13 cellular contexts compared by ENCODE assay signal in the genomic region with DNA sequence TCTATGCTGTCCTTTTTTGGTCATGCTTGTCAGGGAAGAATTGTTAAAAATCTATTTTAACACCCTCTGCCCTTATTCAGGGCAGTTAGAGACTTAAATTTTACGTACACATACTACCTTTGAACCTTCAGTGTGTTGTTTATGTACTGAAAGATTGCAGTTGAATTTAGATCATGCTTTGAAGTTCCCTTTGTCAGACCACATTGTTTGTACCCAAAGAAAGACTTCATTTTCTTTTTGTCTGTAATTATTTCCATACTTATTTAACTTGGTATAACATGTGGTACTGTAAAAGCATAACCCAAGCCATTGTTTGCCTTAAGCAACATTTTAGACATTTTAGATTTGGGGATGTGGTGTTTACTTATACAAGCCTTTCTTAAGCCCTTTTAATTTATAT.
A peak's percentile ranks its signal among the peaks of the same experiment; 100 is the strongest.
DNase-seq lines count a peak whose midpoint lies in the region; ATAC-seq and TF ChIP-seq lines count a peak whose summit lies in the region.
"Had no signal": no experiment of that assay in that cellular context is flagged by ENCODE, and none has a peak within 500 bp of the region (broad histone marks: within the 10 kb centered on the region; RNA-seq: fewer than 3 reads in every experiment).

No MANE protein-coding gene starts in this region.

- no peaks in the 10 kb centered on the region for H3K9me3 ChIP-seq in cardiac muscle cell (ENCODE audit: low read depth)
- H3K9me3 ChIP-seq in right atrium auricular region: no peaks in the 10 kb centered on the region
- H3K9me3 ChIP-seq in HUES64 (ENCODE audit: insufficient read depth, low read depth, low read length): no peaks in the 10 kb centered on the region
- no peaks in the 10 kb centered on the region for H3K9me3 ChIP-seq in hepatocyte (ENCODE audit: low read depth)
- H3K9me3 ChIP-seq in esophagus squamous epithelium: no peaks in the 10 kb centered on the region

- 100% methylated on average over 1 of the region's 1 CpG for WGBS in HUES64
- 73% methylated on average over 1 of the region's 1 CpG for WGBS in hepatocyte (ENCODE audit: low lambda C conversion rate, missing lambda C conversion rate)
- 77 to 88% methylated on average over 1 of the region's 1 CpG for WGBS in esophagus squamous epithelium, 2 donors

- TF ChIP-seq CTCF in cardiac muscle cell (IDR thresholded peaks at IDR 0.05; ENCODE audit: low read depth, low read length): no peak
- TF ChIP-seq CTCF in right atrium auricular region (IDR thresholded peaks at IDR 0.05): no peak
- TF ChIP-seq CTCF in hepatocyte (IDR thresholded peaks at IDR 0.05; ENCODE audit: poor library complexity): no peak
- no peak for TF ChIP-seq CTCF in esophagus squamous epithelium (IDR thresholded peaks at IDR 0.05)

- H2AFZ ChIP-seq in hepatocyte: no peak overlapping the region

- H3K9me2 ChIP-seq in hepatocyte (replicated peaks; ENCODE audit: insufficient read depth): no peaks in the 10 kb centered on the region

- no peak for ATAC-seq in GM21381 (IDR thresholded peaks at IDR 0.05; ENCODE audit: unreplicated experiment)
- ATAC-seq in GM21390 (IDR thresholded peaks at IDR 0.05; ENCODE audit: unreplicated experiment): no peak
- ATAC-seq: CD8-positive, alpha-beta T cell had no signal

- H3K4me2 ChIP-seq in hepatocyte: no peak overlapping the region

- DNase-seq in cardiac muscle cell (ENCODE audit: low read depth in 1 of 2, low spot score in 1 of 2) (no peak), right atrium auricular region (ENCODE audit: low spot score) (no peak), hepatocyte (ENCODE audit: low spot score) (no peak), esophagus squamous epithelium (lab: John Stamatoyannopoulos, UW) (no peak)
- DNase-seq: CD8-positive, alpha-beta T cell; COR-L47; DND-41; GDM1; H7 had no signal

- H3K36me3 ChIP-seq in cardiac muscle cell (no peaks in the 10 kb centered on the region), right atrium auricular region (no peaks in the 10 kb centered on the region), HUES64 (ENCODE audit: insufficient read depth, low read length) (peaks cover 18% of the 10 kb centered on the region), hepatocyte (replicated peaks; ENCODE audit: insufficient read depth, low read depth) (no peaks in the 10 kb centered on the region), esophagus squamous epithelium (peaks cover 0 to 5% (median 0%) of the 10 kb centered on the region in 3 donors)

- H3K4me1 ChIP-seq in cardiac muscle cell (ENCODE audit: low read depth) (peaks cover 38% of the 10 kb centered on the region), right atrium auricular region (peaks cover 0 to 20% of the 10 kb centered on the region in 2 donors), HUES64 (ENCODE audit: insufficient read depth, low read length) (peaks cover 64% of the 10 kb centered on the region), hepatocyte (ENCODE audit: insufficient read depth) (peaks cover 11% of the 10 kb centered on the region), esophagus squamous epithelium (peaks cover 0 to 16% (median 6%) of the 10 kb centered on the region in 3 donors)

- peaks cover 3% of the 10 kb centered on the region for H3K79me2 ChIP-seq in hepatocyte

- no peak for TF ChIP-seq POLR2A in esophagus squamous epithelium (IDR thresholded peaks at IDR 0.05)

- H3K9ac ChIP-seq in HUES64 (ENCODE audit: low read depth, low read length): no peak overlapping the region

- peak overlapping the region; percentile 45 for H3K27ac ChIP-seq in cardiac muscle cell
- H3K27ac ChIP-seq in right atrium auricular region: no peak overlapping the region
- peak overlapping the region; percentile 92 for H3K27ac ChIP-seq in HUES64 (ENCODE audit: low read depth, low read length)
- H3K27ac ChIP-seq in hepatocyte: peak overlapping the region; percentile 40
- H3K27ac ChIP-seq in esophagus squamous epithelium: no peak overlapping the region
- H3K27ac ChIP-seq: 22Rv1 had no signal

- intact Hi-C loops in esophagus squamous epithelium (cut with DNase I): no loop called here

- H3K4me3 ChIP-seq in cardiac muscle cell: no peak overlapping the region
- no peak overlapping the region for H3K4me3 ChIP-seq in right atrium auricular region
- H3K4me3 ChIP-seq in HUES64 (ENCODE audit: low read length): no peak overlapping the region
- peak overlapping the region; percentile 11 for H3K4me3 ChIP-seq in hepatocyte
- H3K4me3 ChIP-seq in esophagus squamous epithelium: no peak overlapping the region

- H3K27me3 ChIP-seq in cardiac muscle cell (no peaks in the 10 kb centered on the region), right atrium auricular region (no peaks in the 10 kb centered on the region), HUES64 (ENCODE audit: insufficient read depth, low read length) (no peaks in the 10 kb centered on the region), hepatocyte (no peaks in the 10 kb centered on the region), esophagus squamous epithelium (no peaks in the 10 kb centered on the region)

- H4K20me1 ChIP-seq in hepatocyte (ENCODE audit: insufficient read depth, poor library complexity, severe bottlenecking): no peaks in the 10 kb centered on the region

Comparison
In these comparisons a context has a peak if more than half of its experiments do, and no peak if none do; other contexts are left out.
1. H3K27ac ChIP-seq: peak in cardiac muscle cell (single experiment), HUES64 (single experiment) and hepatocyte (single experiment); none in right atrium auricular region (0 of 2) and esophagus squamous epithelium (0 of 4).